ENCODE assay signal across 25 cellular contexts in genomic region chr12:69947123-69947522, GRCh38.
DNase-seq lines count a peak whose midpoint lies in the region; ATAC-seq and TF ChIP-seq lines count a peak whose summit lies in the region.
"Had no signal": no experiment of that assay in that cellular context is flagged by ENCODE, and none has a peak within 500 bp of the region (broad histone marks: within the 10 kb centered on the region; RNA-seq: fewer than 3 reads in every experiment).

No MANE protein-coding gene starts in this region.

- ATAC-seq in activated CD8-positive, alpha-beta T cell treated with anti-CD3 and anti-CD28 coated beads for 36 hours, result no peak
- ATAC-seq: A549, GM12878 had no signal

- no TSS peak for BruUV-seq in A673 (replicated peaks; lab: Mats Ljungman, UMichigan)

- H3K4me3 ChIP-seq in A673 (ENCODE audit: low read depth, low read length, poor library complexity, severe bottlenecking) (no peak overlapping the region), SK-N-MC (peak overlapping the region; percentile 2; the same call in 1 of the 2 replicates)
- H3K4me3 ChIP-seq: A549, BLaER1, GM12878 had no signal

- H3K9me3 Mint-ChIP-seq in activated CD8-positive, alpha-beta T cell treated with anti-CD3 and anti-CD28 coated beads for 36 hours, result no peaks in the 10 kb centered on the region
- H3K9me3 Mint-ChIP-seq: CD8-positive, alpha-beta memory T cell had no signal

- no peak for TF ChIP-seq CTCF in A673 (conservative IDR thresholded peaks at IDR 0.05; ENCODE audit: low read depth, low read length)
- TF ChIP-seq CTCF in activated CD8-positive, alpha-beta T cell treated with anti-CD3 and anti-CD28 coated beads for 36 hours (IDR thresholded peaks at IDR 0.05), result no peak

- no peak overlapping the region for H3K4me3 Mint-ChIP-seq in activated CD8-positive, alpha-beta T cell treated with anti-CD3 and anti-CD28 coated beads for 36 hours
- H3K4me3 Mint-ChIP-seq: CD14-positive monocyte; CD4-positive, alpha-beta memory T cell; CD4-positive, CD25-positive, alpha-beta regulatory T cell; CD8-positive, alpha-beta memory T cell had no signal

- CTCF ChIA-PET in A673 (lab: Charles Lee), result interaction anchor here (0.6 to 0.7 kb wide), 2 partner anchors 62 to 653 kb away, joined by 3 read pairs; no protein-coding TSS in a partner anchor
- CTCF ChIA-PET in HEK293T (lab: Yijun Ruan, JAX), result no interaction called here
- CTCF ChIA-PET in activated CD8-positive, alpha-beta T cell treated with anti-CD3 and anti-CD28 coated beads for 36 hours (lab: Charles Lee), result interaction anchor here (2.4 kb wide), 1 partner anchor 46 kb away, joined by 8 read pairs; no protein-coding TSS in a partner anchor

- H3K36me3 ChIP-seq in A673 (ENCODE audit: insufficient read depth, low read length, poor library complexity, severe bottlenecking) (no peaks in the 10 kb centered on the region), SK-N-MC (ENCODE audit: insufficient read depth, low read length) (no peaks in the 10 kb centered on the region)
- H3K36me3 ChIP-seq: BE2C, BLaER1 had no signal

- DNase-seq in A673 (ENCODE audit: low spot score) (peak; percentile 73), HEK293T (ENCODE audit: extremely low spot score) (no peak), SK-N-MC (ENCODE audit: low read depth, low spot score) (peak; percentile 34), NCI-H1694 (lab: John Stamatoyannopoulos, UW) (no peak), T1000 (lab: John Stamatoyannopoulos, UW) (no peak)
- DNase-seq in activated CD8-positive, alpha-beta T cell treated with anti-CD3 and anti-CD28 coated beads for 36 hours, result no peak
- DNase-seq: ACHN; BE2C; C1 segment of cervical spinal cord; CD4-positive, alpha-beta memory T cell; CD4-positive, CD25-positive, alpha-beta regulatory T cell; CD8-positive, alpha-beta memory T cell; COR-L47; DMS 273 treated with DMSO at 0.1 percent for 48 hours; DMS153; DMS53; DMS79; DND-41; EL; GDM1 had no signal

- H3K4me1 Mint-ChIP-seq in activated CD8-positive, alpha-beta T cell treated with anti-CD3 and anti-CD28 coated beads for 36 hours (ENCODE audit: low read depth), result no peaks in the 10 kb centered on the region
- H3K4me1 Mint-ChIP-seq: CD14-positive monocyte; CD4-positive, alpha-beta memory T cell; CD4-positive, CD25-positive, alpha-beta regulatory T cell; CD8-positive, alpha-beta memory T cell had no signal

- no peaks in the 10 kb centered on the region for H3K9me3 ChIP-seq in A673 (ENCODE audit: low read depth, low read length, poor library complexity, severe bottlenecking)
- no peaks in the 10 kb centered on the region for H3K9me3 ChIP-seq in SK-N-MC (ENCODE audit: low read depth, low read length)
- H3K9me3 ChIP-seq: A549, BE2C, BLaER1 had no signal

- POLR2A ChIA-PET in A673 (lab: Charles Lee; ENCODE audit: low non-redundant PET), result interaction anchor here (0.8 kb wide), 1 partner anchor 541 kb away, joined by 3 read pairs; no protein-coding TSS in a partner anchor
- POLR2A ChIA-PET in HEK293T (lab: Yijun Ruan, JAX), result no interaction called here
- POLR2A ChIA-PET in activated CD8-positive, alpha-beta T cell treated with anti-CD3 and anti-CD28 coated beads for 36 hours (lab: Charles Lee), result no interaction called here

- intact Hi-C loops in A673 (cut with micrococcal nuclease; ENCODE audit: unreplicated experiment), result no loop called here
- intact Hi-C loops in activated CD8-positive, alpha-beta T cell treated with anti-CD3 and anti-CD28 coated beads for 36 hours (cut with micrococcal nuclease), result no loop called here

- no peak overlapping the region for H3K9ac ChIP-seq in SK-N-MC (ENCODE audit: insufficient read length)
- H3K9ac ChIP-seq: BLaER1 had no signal

- no peak overlapping the region for H3K27ac Mint-ChIP-seq in activated CD8-positive, alpha-beta T cell treated with anti-CD3 and anti-CD28 coated beads for 36 hours
- H3K27ac Mint-ChIP-seq: CD14-positive monocyte; CD4-positive, alpha-beta memory T cell; CD4-positive, CD25-positive, alpha-beta regulatory T cell; CD8-positive, alpha-beta memory T cell had no signal

- H3K27me3 ChIP-seq in A673 (replicated peaks; ENCODE audit: insufficient read depth, low read depth, low read length, poor library complexity), result no peaks in the 10 kb centered on the region
- H3K27me3 ChIP-seq: BE2C, BLaER1 had no signal

- H3K36me3 Mint-ChIP-seq in activated CD8-positive, alpha-beta T cell treated with anti-CD3 and anti-CD28 coated beads for 36 hours (ENCODE audit: low read depth), result no peaks in the 10 kb centered on the region
- H3K36me3 Mint-ChIP-seq: CD14-positive monocyte; CD4-positive, alpha-beta memory T cell; CD4-positive, CD25-positive, alpha-beta regulatory T cell had no signal

- peaks cover 19% of the 10 kb centered on the region for H3K4me1 ChIP-seq in A673 (ENCODE audit: insufficient read depth, low read length, poor library complexity, severe bottlenecking)
- H3K4me1 ChIP-seq: A549, BE2C, BLaER1 had no signal

- H3K27ac ChIP-seq in A673 (ENCODE audit: low read depth, low read length, poor library complexity, severe bottlenecking) (no peak overlapping the region), SK-N-MC (peak overlapping the region; percentile 40; the same call in 1 of the 2 replicates)
- H3K27ac ChIP-seq: 22Rv1, A549, BLaER1 had no signal

- no peaks in the 10 kb centered on the region for H3K27me3 Mint-ChIP-seq in activated CD8-positive, alpha-beta T cell treated with anti-CD3 and anti-CD28 coated beads for 36 hours
- H3K27me3 Mint-ChIP-seq: CD4-positive, alpha-beta memory T cell; CD8-positive, alpha-beta memory T cell had no signal

TF ChIP-seq in HEK293T, 16 proteins besides CTCF, POLR2A, EP300 and RAD21:
- TF ChIP-seq FOXA1 (IDR thresholded peaks at IDR 0.05) (no peak), PKNOX1 (IDR thresholded peaks at IDR 0.05) (0 out of 2 replicates have a peak, but pooled peaks have one; percentile 11)
TF ChIP-seq in HEK293T: peak in this region for 1.

Comparison
In these comparisons a context has a peak if more than half of its experiments do, and no peak if none do; other contexts are left out.
1. DNase-seq: peak in A673 (single experiment) and SK-N-MC (single experiment); none in HEK293T (single experiment), NCI-H1694 (single experiment), activated CD8-positive, alpha-beta T cell treated with anti-CD3 and anti-CD28 coated beads for 36 hours (single experiment) and T1000 (single experiment).